Comparison of ENCODE assay signal across 17 cellular contexts in genomic region chr2:105872830-105873229, GRCh38.
DNase-seq lines count a peak whose midpoint lies in the region; ATAC-seq, FAIRE-seq and TF ChIP-seq lines count a peak whose summit lies in the region.
"Had no signal": no experiment of that assay in that cellular context is flagged by ENCODE, and none has a peak within 500 bp of the region (broad histone marks: within the 10 kb centered on the region; RNA-seq: fewer than 3 reads in every experiment).

No MANE protein-coding gene starts in this region.

- BruUV-seq in Caco-2 (replicated peaks; lab: Mats Ljungman, UMichigan) = no TSS peak

- no peaks in the 10 kb centered on the region for H3K27me3 ChIP-seq in CD4-positive, CD25-positive, alpha-beta regulatory T cell (ENCODE audit: control insufficient read depth, insufficient read depth, low read length)
- no peaks in the 10 kb centered on the region for H3K27me3 ChIP-seq in Caco-2 (replicated peaks; ENCODE audit: control insufficient read depth, insufficient read depth, low read length)
- H3K27me3 ChIP-seq in astrocyte (ENCODE audit: insufficient read depth, low read length) = no peaks in the 10 kb centered on the region
- H3K27me3 ChIP-seq in upper lobe of left lung = no peaks in the 10 kb centered on the region
- no peaks in the 10 kb centered on the region for H3K27me3 ChIP-seq in SK-N-SH (ENCODE audit: insufficient read depth)
- H3K27me3 ChIP-seq: vagina had no signal

- H3K9me3 ChIP-seq in CD4-positive, CD25-positive, alpha-beta regulatory T cell (ENCODE audit: control insufficient read depth in 2 of 2, low read length in 2 of 2) = no peaks in the 10 kb centered on the region
- no peaks in the 10 kb centered on the region for H3K9me3 ChIP-seq in Caco-2
- no peaks in the 10 kb centered on the region for H3K9me3 ChIP-seq in astrocyte (ENCODE audit: insufficient read depth, low read depth, low read length)
- H3K9me3 ChIP-seq in upper lobe of left lung = no peaks in the 10 kb centered on the region
- H3K9me3 ChIP-seq in SK-N-SH = no peaks in the 10 kb centered on the region
- H3K9me3 ChIP-seq: vagina had no signal

- intact Hi-C loops in Caco-2 (cut with micrococcal nuclease; ENCODE audit: unreplicated experiment) = no loop called here
- intact Hi-C loops in posterior cingulate gyrus (cut with DNase I) = no loop called here

- H3K4me1 ChIP-seq in CD4-positive, CD25-positive, alpha-beta regulatory T cell (ENCODE audit: control insufficient read depth, insufficient read depth, low read length, poor library complexity, severe bottlenecking) = peaks cover 88% of the 10 kb centered on the region
- H3K4me1 ChIP-seq in Caco-2 (peaks cover 18% of the 10 kb centered on the region), astrocyte (ENCODE audit: insufficient read depth, low read length) (peaks cover 13% of the 10 kb centered on the region), upper lobe of left lung (peaks cover 0 to 26% (median 7%) of the 10 kb centered on the region in 4 donors), SK-N-SH (ENCODE audit: control insufficient read depth in 1 of 2, insufficient read depth in 2 of 2, low read depth in 1 of 2, low read length in 1 of 2) (peaks cover 0 to 29% of the 10 kb centered on the region in 2 experiments; a peak in 2 of 4 replicates)

- POLR2A ChIA-PET in Caco-2 (lab: Charles Lee) (no interaction called here), SK-N-SH (lab: Yijun Ruan, JAX) (no interaction called here)

- 95 to 96% methylated on average over 6 to 7 of the region's 7 CpGs for WGBS in upper lobe of left lung, 2 donors
- 97% methylated on average over 5 of the region's 7 CpGs for WGBS in SK-N-SH (ENCODE audit: low lambda C conversion rate)

- H2AFZ ChIP-seq in astrocyte (ENCODE audit: low read depth, low read length) = no peak overlapping the region
- H2AFZ ChIP-seq in SK-N-SH (ENCODE audit: low read depth) = no peak overlapping the region

- TF ChIP-seq RAD21 in SK-N-SH (IDR thresholded peaks at IDR 0.05; ENCODE audit: low read length) = no peak

- H3K27me3 Mint-ChIP-seq in CD4-positive, CD25-positive, alpha-beta regulatory T cell = no peaks in the 10 kb centered on the region
- H3K27me3 Mint-ChIP-seq in Caco-2 (ENCODE audit: insufficient read depth, unreplicated experiment) (no peaks in the 10 kb centered on the region), astrocyte (ENCODE audit: low read depth, unreplicated experiment) (no peaks in the 10 kb centered on the region)
- no peaks in the 10 kb centered on the region for H3K27me3 Mint-ChIP-seq in natural killer cell treated with Interleukin-12 subunit alpha and Interleukin-12 subunit beta and Interleukin-15 and Interleukin-18, amount 100 ng/mL, for 72 hours

- H3F3A ChIP-seq in SK-N-SH (replicated peaks; ENCODE audit: insufficient read depth) = no peaks in the 10 kb centered on the region

- H4K20me1 ChIP-seq in astrocyte (ENCODE audit: insufficient read depth, low read length) (peaks cover 58% of the 10 kb centered on the region), SK-N-SH (ENCODE audit: insufficient read depth) (peaks cover 16% of the 10 kb centered on the region; the same call in 1 of the 2 replicates)

- H3K4me2 ChIP-seq in astrocyte (ENCODE audit: low read length) (no peak overlapping the region), SK-N-SH (no peak overlapping the region)
- H3K4me2 ChIP-seq: KMS-11 had no signal

- TF ChIP-seq POLR2A in upper lobe of left lung (IDR thresholded peaks at IDR 0.05) = no peak

- CTCF ChIA-PET in Caco-2 (lab: Charles Lee) = no interaction called here
- CTCF ChIA-PET in SK-N-SH (lab: Yijun Ruan, JAX) = no interaction called here

- H3K9ac ChIP-seq in astrocyte (ENCODE audit: low read length) (no peak overlapping the region), SK-N-SH (no peak overlapping the region)
- H3K9ac ChIP-seq: KMS-11 had no signal

- H3K27ac Mint-ChIP-seq in CD4-positive, CD25-positive, alpha-beta regulatory T cell = peak overlapping the region; percentile 92 to 94 (median 93)
- H3K27ac Mint-ChIP-seq in Caco-2 (ENCODE audit: unreplicated experiment) (peak overlapping the region; percentile 21), astrocyte (ENCODE audit: unreplicated experiment) (peak overlapping the region; percentile 51)
- H3K27ac Mint-ChIP-seq in natural killer cell treated with Interleukin-12 subunit alpha and Interleukin-12 subunit beta and Interleukin-15 and Interleukin-18, amount 100 ng/mL, for 72 hours = peak overlapping the region; percentile 29 to 86

- H3K79me2 ChIP-seq in astrocyte (ENCODE audit: insufficient read depth, low read length) (peaks cover 45% of the 10 kb centered on the region), SK-N-SH (ENCODE audit: insufficient read depth) (peaks cover 15% of the 10 kb centered on the region)

- H3K9me3 Mint-ChIP-seq in CD4-positive, CD25-positive, alpha-beta regulatory T cell = peaks cover 0 to 1% (median 0%) of the 10 kb centered on the region in 7 donors
- H3K9me3 Mint-ChIP-seq in Caco-2 (ENCODE audit: unreplicated experiment) = no peaks in the 10 kb centered on the region
- peaks cover 2% of the 10 kb centered on the region for H3K9me3 Mint-ChIP-seq in astrocyte (ENCODE audit: unreplicated experiment)
- no peaks in the 10 kb centered on the region for H3K9me3 Mint-ChIP-seq in natural killer cell treated with Interleukin-12 subunit alpha and Interleukin-12 subunit beta and Interleukin-15 and Interleukin-18, amount 100 ng/mL, for 72 hours
- H3K9me3 Mint-ChIP-seq: neural crest cell had no signal

- peak overlapping the region; percentile 75 for H3K27ac ChIP-seq in CD4-positive, CD25-positive, alpha-beta regulatory T cell (ENCODE audit: insufficient read depth, low read length, poor library complexity, severe bottlenecking)
- H3K27ac ChIP-seq in astrocyte (ENCODE audit: low read depth, low read length) (no peak overlapping the region), upper lobe of left lung (no peak overlapping the region), SK-N-SH (ENCODE audit: low read depth in 2 of 2, low read length in 1 of 2) (no peak overlapping the region)
- H3K27ac ChIP-seq: C4-2B, KMS-11, vagina had no signal

- TF ChIP-seq EP300 in upper lobe of left lung (IDR thresholded peaks at IDR 0.05) (no peak), SK-N-SH (IDR thresholded peaks at IDR 0.05; ENCODE audit: borderline replicate concordance in 1 of 2, low read depth in 1 of 2, low read length in 1 of 2) (no peak)

- H3K4me3 ChIP-seq in CD4-positive, CD25-positive, alpha-beta regulatory T cell (ENCODE audit: low read depth, low read length) = peak overlapping the region; percentile 49
- no peak overlapping the region for H3K4me3 ChIP-seq in Caco-2 (ENCODE audit: low read depth, low read length)
- H3K4me3 ChIP-seq in astrocyte (ENCODE audit: insufficient read depth, low read depth, low read length) = no peak overlapping the region
- no peak overlapping the region for H3K4me3 ChIP-seq in upper lobe of left lung
- no peak overlapping the region for H3K4me3 ChIP-seq in SK-N-SH (ENCODE audit: low read depth in 2 of 2, low read length in 1 of 2)
- H3K4me3 ChIP-seq: vagina had no signal

- peak overlapping the region; percentile 32 to 81 (median 60) for H3K4me3 Mint-ChIP-seq in CD4-positive, CD25-positive, alpha-beta regulatory T cell
- no peak overlapping the region for H3K4me3 Mint-ChIP-seq in Caco-2 (ENCODE audit: unreplicated experiment)
- no peak overlapping the region for H3K4me3 Mint-ChIP-seq in astrocyte (ENCODE audit: unreplicated experiment)
- peak overlapping the region; percentile 53 for H3K4me3 Mint-ChIP-seq in natural killer cell treated with Interleukin-12 subunit alpha and Interleukin-12 subunit beta and Interleukin-15 and Interleukin-18, amount 100 ng/mL, for 72 hours
- H3K4me3 Mint-ChIP-seq: neural crest cell had no signal

- TF ChIP-seq CTCF in Caco-2 (IDR thresholded peaks at IDR 0.05; ENCODE audit: insufficient read depth in 1 of 2, low read depth in 1 of 2, low read length in 1 of 2, severe bottlenecking in 1 of 2, unreplicated experiment in 1 of 2) (no peak), astrocyte (IDR thresholded peaks at IDR 0.05; ENCODE audit: insufficient read depth, low read depth, low read length) (no peak), upper lobe of left lung (IDR thresholded peaks at IDR 0.05) (no peak), SK-N-SH (IDR thresholded peaks at IDR 0.05) (no peak)

- H3K36me3 Mint-ChIP-seq in CD4-positive, CD25-positive, alpha-beta regulatory T cell = peaks cover 30% of the 10 kb centered on the region
- peaks cover 80% of the 10 kb centered on the region for H3K36me3 Mint-ChIP-seq in Caco-2 (ENCODE audit: insufficient read depth, unreplicated experiment)
- peaks cover 11% of the 10 kb centered on the region for H3K36me3 Mint-ChIP-seq in astrocyte (ENCODE audit: low read depth, unreplicated experiment)
- no peaks in the 10 kb centered on the region for H3K36me3 Mint-ChIP-seq in natural killer cell treated with Interleukin-12 subunit alpha and Interleukin-12 subunit beta and Interleukin-15 and Interleukin-18, amount 100 ng/mL, for 72 hours

- DNase-seq in CD4-positive, CD25-positive, alpha-beta regulatory T cell = no peak
- DNase-seq in Caco-2 (no peak), astrocyte (ENCODE audit: low read depth) (no peak), upper lobe of left lung (no peak), SK-N-SH (no peak), posterior cingulate gyrus (no peak)
- DNase-seq in natural killer cell treated with Interleukin-12 subunit alpha and Interleukin-12 subunit beta and Interleukin-15 and Interleukin-18, amount 100 ng/mL, for 72 hours (ENCODE audit: low spot score) = no peak
- DNase-seq: cerebellar nuclear complex; foreskin melanocyte; HCEC 1CT; NCI-H1105 treated with DMSO at 0.1 percent for 48 hours; stimulated activated CD4-positive, alpha-beta T cell treated with anti-CD3 and anti-CD28 coated beads, Interleukin-4, amount 100 ng/mL, for 4 hours had no signal

- ATAC-seq in CD4-positive, CD25-positive, alpha-beta regulatory T cell (ENCODE audit: low read depth in 2 of 2) = no peak
- ATAC-seq in natural killer cell treated with Interleukin-12 subunit alpha and Interleukin-12 subunit beta and Interleukin-15 and Interleukin-18, amount 100 ng/mL, for 72 hours = no peak
- no peak for ATAC-seq in upper lobe of left lung (ENCODE audit: low FRiP score in 2 of 2)

- H3K36me3 ChIP-seq in CD4-positive, CD25-positive, alpha-beta regulatory T cell (ENCODE audit: control insufficient read depth, insufficient read depth, low read length) = peaks cover 43% of the 10 kb centered on the region
- peaks cover 5% of the 10 kb centered on the region for H3K36me3 ChIP-seq in Caco-2 (ENCODE audit: control insufficient read depth, insufficient read depth, low read length)
- no peaks in the 10 kb centered on the region for H3K36me3 ChIP-seq in astrocyte (ENCODE audit: insufficient read depth, low read length)
- H3K36me3 ChIP-seq in upper lobe of left lung = no peaks in the 10 kb centered on the region
- no peaks in the 10 kb centered on the region for H3K36me3 ChIP-seq in SK-N-SH (replicated peaks in 1 of 2; ENCODE audit: control insufficient read depth in 1 of 2, insufficient read depth in 2 of 2, low read length in 1 of 2)
- H3K36me3 ChIP-seq: vagina had no signal

- no peaks in the 10 kb centered on the region for H3K9me2 ChIP-seq in SK-N-SH

- FAIRE-seq in astrocyte (lab: Jason Lieb, UNC) = no peak
- FAIRE-seq: endothelial cell of umbilical vein had no signal

- peaks cover 35 to 99% (median 75%) of the 10 kb centered on the region in 4 donors for H3K4me1 Mint-ChIP-seq in CD4-positive, CD25-positive, alpha-beta regulatory T cell
- H3K4me1 Mint-ChIP-seq in Caco-2 (ENCODE audit: low read depth, unreplicated experiment) (peaks cover 39% of the 10 kb centered on the region), astrocyte (ENCODE audit: low read depth, unreplicated experiment) (peaks cover 30% of the 10 kb centered on the region)
- peaks cover 64 to 67% of the 10 kb centered on the region in 2 donors for H3K4me1 Mint-ChIP-seq in natural killer cell treated with Interleukin-12 subunit alpha and Interleukin-12 subunit beta and Interleukin-15 and Interleukin-18, amount 100 ng/mL, for 72 hours (ENCODE audit: low read depth in 2 of 2)

Comparison
In these comparisons a context has a peak if more than half of its experiments do, and no peak if none do; other contexts are left out.
1. H3K27ac Mint-ChIP-seq: peak in every context shown above with its lines; median percentile 93 in CD4-positive, CD25-positive, alpha-beta regulatory T cell; 58 in natural killer cell treated with Interleukin-12 subunit alpha and Interleukin-12 subunit beta and Interleukin-15 and Interleukin-18, amount 100 ng/mL, for 72 hours; 51 in astrocyte; 21 in Caco-2.
2. H3K4me3 Mint-ChIP-seq: peak in CD4-positive, CD25-positive, alpha-beta regulatory T cell (4 of 4) and natural killer cell treated with Interleukin-12 subunit alpha and Interleukin-12 subunit beta and Interleukin-15 and Interleukin-18, amount 100 ng/mL, for 72 hours (single experiment); none in Caco-2 (single experiment) and astrocyte (single experiment).